Comparison of ENCODE assay signal across 8 cellular contexts in genomic region chr20:63537525-63538203, GRCh38. TPM values are rescaled to one million over a fixed set of nuclear protein-coding genes. Genes with fewer than 3 reads are reported as not detected.
A peak's percentile ranks its signal among the peaks of the same experiment; 100 is the strongest.
DNase-seq lines count a peak whose midpoint lies in the region; TF ChIP-seq lines count a peak whose summit lies in the region.

No MANE protein-coding gene starts in this region.

- H3K27ac Mint-ChIP-seq in endothelial cell (ENCODE audit: unreplicated experiment) = no peak overlapping the region

- H3K27me3 Mint-ChIP-seq in endothelial cell (ENCODE audit: unreplicated experiment) = peaks cover 5% of the 10 kb centered on the region

- TF ChIP-seq CTCF in GM20000 (IDR thresholded peaks at IDR 0.05; ENCODE audit: extremely low read depth, missing control alignments) = peak; percentile 82
- peak; percentile 92 for TF ChIP-seq CTCF in endothelial cell (IDR thresholded peaks at IDR 0.05; ENCODE audit: unreplicated experiment)

- H3K4me3 Mint-ChIP-seq in endothelial cell (ENCODE audit: unreplicated experiment) = no peak overlapping the region

- no peaks in the 10 kb centered on the region for H3K4me1 Mint-ChIP-seq in endothelial cell (ENCODE audit: unreplicated experiment)

- DNase-seq in D341Med (ENCODE audit: low spot score) (peak; percentile 95), GM20000 (ENCODE audit: low spot score) (peak; percentile 100), HS-27A (ENCODE audit: low read depth) (peak; percentile 79), NOMO-1 (lab: John Stamatoyannopoulos, UW; ENCODE audit: unreplicated experiment in 2 of 2) (peak; percentile 97 to 98), endothelial cell (ENCODE audit: low spot score) (peak; percentile 87), middle frontal gyrus (ENCODE audit: extremely low spot score, low spot score) (peak; percentile 44)
- peak; percentile 90 to 92 (median 91) for DNase-seq in activated CD8-positive, alpha-beta memory T cell treated with anti-CD3 and anti-CD28 coated beads for 48 hours (ENCODE audit: low read depth in 2 of 3, low spot score in 2 of 3)
- peak; percentile 82 to 84 for DNase-seq in stimulated activated CD8-positive, alpha-beta memory T cell treated with anti-CD3 and anti-CD28 coated beads, Interleukin-4, amount 100 ng/mL, for 1 hour (ENCODE audit: low read depth in 2 of 2, low spot score in 1 of 2)

- no peaks in the 10 kb centered on the region for H3K9me3 Mint-ChIP-seq in endothelial cell (ENCODE audit: unreplicated experiment)

- H3K36me3 Mint-ChIP-seq in endothelial cell (ENCODE audit: low read depth, unreplicated experiment) = no peaks in the 10 kb centered on the region

RNA-seq across cellular contexts. Expression of gene PTK6, which starts 0.5 kb away (rescaled TPM):
- not detected for total RNA-seq in endothelial cell (ENCODE audit: unreplicated experiment)

RNA-seq across cellular contexts. Expression of gene SRMS, which starts 9.9 kb away (rescaled TPM):
- not detected for total RNA-seq in endothelial cell (ENCODE audit: unreplicated experiment)

RNA-seq across cellular contexts. Expression of gene FNDC11, which starts 16.3 kb away (rescaled TPM):
- 1.3 TPM for total RNA-seq in endothelial cell (ENCODE audit: unreplicated experiment)

RNA-seq across cellular contexts. Expression of gene PPDPF, which starts 17.1 kb away (rescaled TPM):
- total RNA-seq in endothelial cell (ENCODE audit: unreplicated experiment) = 151 TPM

RNA-seq across cellular contexts. Expression of gene HELZ2, which starts 36.4 kb away (rescaled TPM):
- total RNA-seq in endothelial cell (ENCODE audit: unreplicated experiment) = 15.3 TPM

Comparison
In these comparisons a context has a peak if more than half of its experiments do, and no peak if none do; other contexts are left out.
1. Peak in every context shown above with its lines: DNase-seq.
2. DNase-seq: peak in every context shown above with its lines; median percentile 100 in GM20000; 98 in NOMO-1; 95 in D341Med; 91 in activated CD8-positive, alpha-beta memory T cell treated with anti-CD3 and anti-CD28 coated beads for 48 hours; 87 in endothelial cell; 83 in stimulated activated CD8-positive, alpha-beta memory T cell treated with anti-CD3 and anti-CD28 coated beads, Interleukin-4, amount 100 ng/mL, for 1 hour; 79 in HS-27A; 44 in middle frontal gyrus.